ENCODE assay signal across 9 cellular contexts in genomic region chr13:74171621-74172020, GRCh38.
"Had no signal": no experiment of that assay in that cellular context is flagged by ENCODE, and none has a peak within 500 bp of the region (broad histone marks: within the 10 kb centered on the region; RNA-seq: fewer than 3 reads in every experiment).

No MANE protein-coding gene starts in this region.

- H3K9ac ChIP-seq: GM23248 had no signal

- ATAC-seq: HCT116, HepG2 had no signal

- H3K36me3 ChIP-seq: HAP-1 had no signal

- H3K4me1 ChIP-seq: HAP-1 had no signal

- H3K4me3 ChIP-seq: GM23248, HAP-1 had no signal

- H3K27ac ChIP-seq: GM23248, HL-60 had no signal

- H3K9me3 ChIP-seq: HAP-1 had no signal

- DNase-seq: GM23248, GOT3, H7, HFFc6, KBM-7 had no signal

- H2AFZ ChIP-seq: GM23248 had no signal
